In the genomic region with DNA sequence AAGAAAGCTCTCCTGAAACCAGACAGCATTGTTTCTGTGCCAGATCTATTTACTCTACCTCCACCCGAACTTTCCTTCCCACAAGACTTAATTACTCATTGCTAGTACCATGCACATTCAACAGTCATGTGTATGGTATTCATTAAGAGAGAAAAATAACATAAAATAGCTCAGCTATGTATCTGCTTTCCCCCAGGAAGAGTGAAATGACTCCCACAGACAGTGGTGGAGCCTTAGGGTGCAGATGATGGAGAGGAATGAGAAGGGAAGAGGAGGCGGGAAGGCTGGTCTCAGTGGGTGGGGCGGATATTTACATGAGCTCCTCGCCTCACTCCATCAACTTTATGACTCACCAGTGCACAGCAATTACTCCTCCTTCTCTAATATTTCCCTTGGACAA, we compare ENCODE assay signal across 12 cellular contexts.
DNase-seq lines count a peak whose midpoint lies in the region; ATAC-seq and TF ChIP-seq lines count a peak whose summit lies in the region.
"Had no signal": no experiment of that assay in that cellular context is flagged by ENCODE, and none has a peak within 500 bp of the region (broad histone marks: within the 10 kb centered on the region; RNA-seq: fewer than 3 reads in every experiment).

No MANE protein-coding gene starts in this region.

- peaks cover 5 to 17% of the 10 kb centered on the region in 2 donors for H3K27me3 Mint-ChIP-seq in natural killer cell treated with Interleukin-12 subunit alpha and Interleukin-12 subunit beta and Interleukin-15 and Interleukin-18, amount 100 ng/mL, for 72 hours

- no peaks in the 10 kb centered on the region for H3K4me1 Mint-ChIP-seq in natural killer cell treated with Interleukin-12 subunit alpha and Interleukin-12 subunit beta and Interleukin-15 and Interleukin-18, amount 100 ng/mL, for 72 hours (ENCODE audit: low read depth in 2 of 2)
- H3K4me1 Mint-ChIP-seq: activated T-helper 17 cell treated with anti-CD3 and anti-CD28 coated beads, Interleukin-2, amount 50 U/mL, for 72 hours had no signal

- no peaks in the 10 kb centered on the region for H3K4me1 ChIP-seq in osteoblast (ENCODE audit: insufficient read depth, low read length)

- H3K27me3 ChIP-seq in kidney epithelial cell (ENCODE audit: control insufficient read depth, insufficient read depth, low read length): no peaks in the 10 kb centered on the region
- no peaks in the 10 kb centered on the region for H3K27me3 ChIP-seq in osteoblast (ENCODE audit: insufficient read depth, low read length)

- H3K27ac Mint-ChIP-seq in natural killer cell treated with Interleukin-12 subunit alpha and Interleukin-12 subunit beta and Interleukin-15 and Interleukin-18, amount 100 ng/mL, for 72 hours: no peak overlapping the region
- H3K27ac Mint-ChIP-seq: activated T-helper 17 cell treated with anti-CD3 and anti-CD28 coated beads, Interleukin-2, amount 50 U/mL, for 72 hours had no signal

- no peak overlapping the region for H2AFZ ChIP-seq in osteoblast (ENCODE audit: low read length)

- TF ChIP-seq CTCF in AG09309 (IDR thresholded peaks at IDR 0.05; ENCODE audit: control insufficient read depth, insufficient read depth, low read depth, low read length, missing control alignments): no peak
- TF ChIP-seq CTCF in kidney epithelial cell (IDR thresholded peaks at IDR 0.05; ENCODE audit: insufficient read depth, low read length, poor library complexity, severe bottlenecking): no peak
- no peak for TF ChIP-seq CTCF in osteoblast (IDR thresholded peaks at IDR 0.05; ENCODE audit: extremely low read depth, low read depth, low read length)

- no peak overlapping the region for H3K4me3 Mint-ChIP-seq in natural killer cell treated with Interleukin-12 subunit alpha and Interleukin-12 subunit beta and Interleukin-15 and Interleukin-18, amount 100 ng/mL, for 72 hours
- H3K4me3 Mint-ChIP-seq: activated T-helper 17 cell treated with anti-CD3 and anti-CD28 coated beads, Interleukin-2, amount 50 U/mL, for 72 hours had no signal

- no peaks in the 10 kb centered on the region for H3K36me3 Mint-ChIP-seq in natural killer cell treated with Interleukin-12 subunit alpha and Interleukin-12 subunit beta and Interleukin-15 and Interleukin-18, amount 100 ng/mL, for 72 hours

- no peaks in the 10 kb centered on the region for H3K9me3 ChIP-seq in osteoblast (ENCODE audit: low read depth, low read length)

- no peak overlapping the region for H3K4me2 ChIP-seq in osteoblast (ENCODE audit: insufficient read depth, low read length)

- no peak for ATAC-seq in natural killer cell treated with Interleukin-12 subunit alpha and Interleukin-12 subunit beta and Interleukin-15 and Interleukin-18, amount 100 ng/mL, for 72 hours
- no peak for ATAC-seq in left lobe of liver
- ATAC-seq: activated T-helper 17 cell treated with anti-CD3 and anti-CD28 coated beads, Interleukin-2, amount 50 U/mL, for 72 hours had no signal

- H3K9me3 Mint-ChIP-seq in natural killer cell treated with Interleukin-12 subunit alpha and Interleukin-12 subunit beta and Interleukin-15 and Interleukin-18, amount 100 ng/mL, for 72 hours: peaks cover 5% of the 10 kb centered on the region
- H3K9me3 Mint-ChIP-seq: activated T-helper 17 cell treated with anti-CD3 and anti-CD28 coated beads, Interleukin-2, amount 50 U/mL, for 72 hours had no signal

- no peaks in the 10 kb centered on the region for H3K36me3 ChIP-seq in kidney epithelial cell (ENCODE audit: control insufficient read depth, insufficient read depth, low read length)
- no peaks in the 10 kb centered on the region for H3K36me3 ChIP-seq in osteoblast (ENCODE audit: insufficient read depth, low read length)

- DNase-seq in AG09309 (ENCODE audit: low read depth) (peak; percentile 83), HPDE6-E6E7 (ENCODE audit: extremely low spot score) (peak; percentile 59), amniotic epithelial cell (ENCODE audit: low read depth) (peak; percentile 99), kidney epithelial cell (ENCODE audit: low read depth) (peak; percentile 89), cortex of kidney (lab: John Stamatoyannopoulos, UW) (no peak), osteoblast (ENCODE audit: insufficient read length, low spot score, missing footprints) (no peak), left lobe of liver (ENCODE audit: low spot score) (no peak)
- DNase-seq in natural killer cell treated with Interleukin-12 subunit alpha and Interleukin-12 subunit beta and Interleukin-15 and Interleukin-18, amount 100 ng/mL, for 72 hours (ENCODE audit: low spot score): no peak
- DNase-seq: DND-41, erythroblast, NCI-H774 had no signal

- H3K79me2 ChIP-seq in osteoblast (ENCODE audit: insufficient read depth, low read length): no peaks in the 10 kb centered on the region

- H4K20me1 ChIP-seq in osteoblast (ENCODE audit: insufficient read depth, low read length): no peaks in the 10 kb centered on the region

- no peak overlapping the region for H3K4me3 ChIP-seq in AG09309 (ENCODE audit: control insufficient read depth, low read depth, low read length)
- H3K4me3 ChIP-seq in kidney epithelial cell (ENCODE audit: low read depth, low read length): no peak overlapping the region
- H3K4me3 ChIP-seq in osteoblast (ENCODE audit: insufficient read depth, low read length): no peak overlapping the region

- H3K27ac ChIP-seq in osteoblast (ENCODE audit: low read depth, low read length): no peak overlapping the region

Comparison
In these comparisons a context has a peak if more than half of its experiments do, and no peak if none do; other contexts are left out.
1. DNase-seq: peak in AG09309 (single experiment), HPDE6-E6E7 (single experiment), amniotic epithelial cell (single experiment) and kidney epithelial cell (single experiment); none in cortex of kidney (single experiment), osteoblast (single experiment), natural killer cell treated with Interleukin-12 subunit alpha and Interleukin-12 subunit beta and Interleukin-15 and Interleukin-18, amount 100 ng/mL, for 72 hours (single experiment) and left lobe of liver (single experiment).